In genomic region chr4:169314906-169315305, GRCh38 we compare ENCODE assay signal across 7 cellular contexts. TPM values are rescaled to one million over a fixed set of nuclear protein-coding genes. Genes with fewer than 3 reads are reported as not detected.
DNase-seq lines count a peak whose midpoint lies in the region; ATAC-seq, FAIRE-seq and TF ChIP-seq lines count a peak whose summit lies in the region.

No MANE protein-coding gene starts in this region.

- in situ Hi-C loops in transverse colon (cut with MboI; ENCODE audit: low pct_ligation_motif_present in 1 of 4, low pct_unique_long_range_greater_than_20kb in 1 of 4, low sequenced_read_pairs in 3 of 4): loop anchor here in 1 of 4 donors (25.0 kb wide), 1 partner anchor 172 kb away; no protein-coding TSS in a partner anchor

- FAIRE-seq in D721Med (lab: Jason Lieb, UNC): no peak

- TF ChIP-seq POLR2A in transverse colon (IDR thresholded peaks at IDR 0.05): no peak

- H3K4me3 ChIP-seq in transverse colon: peak overlapping the region in 1 of 4 donors; percentile 12

- POLR2A ChIA-PET in WTC11 (lab: Charles Lee): no interaction called here

- H3K27ac Mint-ChIP-seq in WTC11 (no peak overlapping the region), glutamatergic neuron (ENCODE audit: unreplicated experiment) (no peak overlapping the region)

- TF ChIP-seq EP300 in transverse colon (IDR thresholded peaks at IDR 0.05; ENCODE audit: low read depth): no peak

- ATAC-seq in WTC11 (no peak), HG02981 (IDR thresholded peaks at IDR 0.05; ENCODE audit: unreplicated experiment) (no peak)

- no peaks in the 10 kb centered on the region for H3K27me3 ChIP-seq in transverse colon

- H3K27me3 Mint-ChIP-seq in WTC11 (ENCODE audit: low read depth) (0 out of 2 replicates have a peak, but pooled peaks cover 4% of the 10 kb centered on the region), glutamatergic neuron (ENCODE audit: unreplicated experiment) (no peaks in the 10 kb centered on the region)

- no peaks in the 10 kb centered on the region for H3K36me3 ChIP-seq in transverse colon

- H3K4me1 Mint-ChIP-seq in WTC11: peaks cover 4% of the 10 kb centered on the region
- peaks cover 15% of the 10 kb centered on the region for H3K4me1 Mint-ChIP-seq in glutamatergic neuron (ENCODE audit: low read depth, unreplicated experiment)

- 12 to 16% methylated on average over 8 of the region's 8 CpGs for WGBS in transverse colon (ENCODE audit: low coverage in 1 of 2), 2 donors

- TF ChIP-seq CTCF in WTC11 (IDR thresholded peaks at IDR 0.05) (no peak), transverse colon (IDR thresholded peaks at IDR 0.05) (no peak), glutamatergic neuron (IDR thresholded peaks at IDR 0.05; ENCODE audit: partially characterized antibody, unreplicated experiment) (no peak), D721Med (IDR thresholded peaks at IDR 0.05; ENCODE audit: insufficient read depth, missing control alignments) (no peak)

- DNase-seq in NCI-H128 (lab: John Stamatoyannopoulos, UW; ENCODE audit: unreplicated experiment): peak; percentile 54
- DNase-seq in WTC11 (ENCODE audit: low spot score): no peak
- DNase-seq in iris pigment epithelial cell (ENCODE audit: low read depth): peak; percentile 70
- peak; percentile 93 for DNase-seq in transverse colon
- no peak for DNase-seq in glutamatergic neuron
- no peak for DNase-seq in D721Med (ENCODE audit: insufficient read length, low spot score)

- H3K36me3 Mint-ChIP-seq in WTC11 (peaks cover 5% of the 10 kb centered on the region; the same call in 1 of the 2 replicates), glutamatergic neuron (ENCODE audit: unreplicated experiment) (peaks cover 6% of the 10 kb centered on the region)

- H3K4me1 ChIP-seq in transverse colon: peaks cover 0 to 36% (median 23%) of the 10 kb centered on the region in 4 donors

- H3K27ac ChIP-seq in transverse colon: peak overlapping the region; percentile 23 to 68 (median 50)

- H3K9me3 ChIP-seq in transverse colon: no peaks in the 10 kb centered on the region

- H3K4me3 Mint-ChIP-seq in WTC11 (no peak overlapping the region), glutamatergic neuron (ENCODE audit: unreplicated experiment) (no peak overlapping the region)

- CTCF ChIA-PET in WTC11 (lab: Charles Lee): interaction anchor here (1.8 kb wide), 1 partner anchor 251 kb away, joined by 4 read pairs; no protein-coding TSS in a partner anchor

- H3K9me3 Mint-ChIP-seq in WTC11 (peaks cover 18% of the 10 kb centered on the region), glutamatergic neuron (ENCODE audit: unreplicated experiment) (peaks cover 1% of the 10 kb centered on the region)

- intact Hi-C loops in transverse colon (cut with DNase I; ENCODE audit: low total_unique reads): no loop called here

TF ChIP-seq in WTC11, 78 proteins besides CTCF, POLR2A, EP300 and RAD21:
- TF ChIP-seq MYBL2 (CRISPR knock-in tag; IDR thresholded peaks at IDR 0.05) (no peak), CREB1 (CRISPR knock-in tag; IDR thresholded peaks at IDR 0.05) (no peak), GABPB1 (CRISPR knock-in tag; IDR thresholded peaks at IDR 0.05) (peak; percentile 55; the same call in 1 of the 2 replicates)

RNA-seq across cellular contexts. Expression of gene SH3RF1, which starts 44.1 kb away (rescaled TPM):
- total RNA-seq in WTC11 (2021) (11.1 to 16.6 TPM (median 13.2 TPM) in 3 replicates), transverse colon (10 to 100 TPM; 49.0 to 63.4 (median 54.3) TPM), glutamatergic neuron (ENCODE audit: unreplicated experiment) (35.2 TPM)

Comparison
In these comparisons a context has a peak if more than half of its experiments do, and no peak if none do; other contexts are left out.
1. DNase-seq: peak in NCI-H128 (single experiment), iris pigment epithelial cell (single experiment) and transverse colon (single experiment); none in WTC11 (single experiment), glutamatergic neuron (single experiment) and D721Med (single experiment).